Comparison of ENCODE assay signal across 8 cellular contexts in the genomic region with DNA sequence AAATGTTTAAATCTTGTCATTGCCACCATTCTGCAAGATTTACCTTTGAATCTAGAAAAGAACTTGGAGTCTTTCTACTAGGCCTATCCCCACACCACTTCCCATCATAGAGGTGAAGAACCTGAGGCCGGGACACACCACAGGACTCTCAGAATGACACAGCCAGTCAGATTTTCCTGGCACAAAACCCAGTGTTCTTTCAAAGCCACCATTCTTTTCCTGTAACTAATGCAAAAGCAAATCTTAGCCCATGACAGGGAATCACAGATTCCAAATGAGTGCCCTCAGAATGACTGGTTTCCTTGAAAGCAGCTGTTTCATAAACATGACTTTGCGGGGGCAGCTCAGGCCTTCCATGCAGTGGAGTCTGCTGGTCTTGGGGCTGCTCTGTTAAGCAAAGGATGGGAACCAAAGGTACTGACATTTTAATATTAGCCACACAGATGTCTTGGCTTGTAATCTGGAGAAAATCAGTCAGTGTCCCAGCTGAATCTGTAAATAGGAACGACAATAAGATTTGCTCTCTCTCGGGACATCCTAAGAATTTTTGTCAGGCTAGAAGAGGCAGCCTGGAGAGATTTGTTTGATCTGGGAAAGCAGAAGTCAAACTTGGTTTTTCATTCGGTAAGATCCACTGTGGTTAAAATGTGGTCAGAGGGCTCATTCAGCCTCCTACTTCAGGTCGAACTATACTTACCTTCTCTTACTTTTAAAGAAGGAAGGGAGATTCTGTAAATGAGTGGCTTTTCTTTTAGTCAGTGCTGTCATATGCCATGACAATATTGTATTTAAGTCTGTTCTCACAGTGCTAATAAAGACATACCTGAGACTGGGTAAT.
DNase-seq lines count a peak whose midpoint lies in the region; ATAC-seq and TF ChIP-seq lines count a peak whose summit lies in the region.

No MANE protein-coding gene starts in this region.

- peak overlapping the region; percentile 90 to 95 for H3K27ac Mint-ChIP-seq in activated naive CD4-positive, alpha-beta T cell treated with anti-CD3 and anti-CD28 coated beads, Interleukin-2, amount 50 U/mL, for 72 hours
- H3K27ac Mint-ChIP-seq in activated naive CD8-positive, alpha-beta T cell treated with anti-CD3 and anti-CD28 coated beads, Interleukin-2, amount 10 ng/mL, durations not matched to agents 7 days and 5 days, result no peak overlapping the region
- H3K27ac Mint-ChIP-seq in stimulated activated memory B cell treated with anti-CD40 and anti-IgM and Interleukin-4, amounts not matched to agents 10 μg/mL and 1 μg/mL and 100 μg/mL, for 72 hours, result peak overlapping the region; percentile 73
- H3K27ac Mint-ChIP-seq in effector memory CD8-positive, alpha-beta T cell, result no peak overlapping the region

- DNase-seq in activated naive CD4-positive, alpha-beta T cell treated with anti-CD3 and anti-CD28 coated beads, Interleukin-2, amount 50 U/mL, for 72 hours (ENCODE audit: low spot score in 2 of 2), result peak; percentile 71 to 77
- DNase-seq in activated naive CD4-positive, alpha-beta T cell treated with anti-CD3 and anti-CD28 coated beads, Interleukin-2, amount 50 U/mL, for 16 hours, result no peak
- DNase-seq in activated naive CD8-positive, alpha-beta T cell treated with anti-CD3 and anti-CD28 coated beads, Interleukin-2, amount 10 ng/mL, durations not matched to agents 7 days and 5 days, result no peak
- DNase-seq in A673 (ENCODE audit: low spot score) (no peak), left lung (no peak)
- no peak for DNase-seq in effector memory CD8-positive, alpha-beta T cell

- H3K36me3 Mint-ChIP-seq in activated naive CD4-positive, alpha-beta T cell treated with anti-CD3 and anti-CD28 coated beads, Interleukin-2, amount 50 U/mL, for 72 hours, result peaks cover 4 to 44% of the 10 kb centered on the region in 2 donors
- no peaks in the 10 kb centered on the region for H3K36me3 Mint-ChIP-seq in activated naive CD8-positive, alpha-beta T cell treated with anti-CD3 and anti-CD28 coated beads, Interleukin-2, amount 10 ng/mL, durations not matched to agents 7 days and 5 days
- H3K36me3 Mint-ChIP-seq in stimulated activated memory B cell treated with anti-CD40 and anti-IgM and Interleukin-4, amounts not matched to agents 10 μg/mL and 1 μg/mL and 100 μg/mL, for 72 hours, result no peaks in the 10 kb centered on the region
- H3K36me3 Mint-ChIP-seq in effector memory CD8-positive, alpha-beta T cell (ENCODE audit: insufficient read depth), result no peaks in the 10 kb centered on the region

- H3K4me3 ChIP-seq in A673 (ENCODE audit: low read depth, low read length, poor library complexity, severe bottlenecking) (no peak overlapping the region), left lung (no peak overlapping the region)

- H3K9me3 ChIP-seq in A673 (ENCODE audit: low read depth, low read length, poor library complexity, severe bottlenecking) (no peaks in the 10 kb centered on the region), left lung (no peaks in the 10 kb centered on the region)

- H3K27me3 Mint-ChIP-seq in activated naive CD8-positive, alpha-beta T cell treated with anti-CD3 and anti-CD28 coated beads, Interleukin-2, amount 10 ng/mL, durations not matched to agents 7 days and 5 days, result peaks cover 29% of the 10 kb centered on the region
- no peaks in the 10 kb centered on the region for H3K27me3 Mint-ChIP-seq in stimulated activated memory B cell treated with anti-CD40 and anti-IgM and Interleukin-4, amounts not matched to agents 10 μg/mL and 1 μg/mL and 100 μg/mL, for 72 hours
- H3K27me3 Mint-ChIP-seq in effector memory CD8-positive, alpha-beta T cell, result peaks cover 7 to 17% of the 10 kb centered on the region in 2 donors

- peak; percentile 77 to 81 for ATAC-seq in activated naive CD4-positive, alpha-beta T cell treated with anti-CD3 and anti-CD28 coated beads, Interleukin-2, amount 50 U/mL, for 72 hours
- ATAC-seq in HG03139 (IDR thresholded peaks at IDR 0.05; ENCODE audit: unreplicated experiment), result peak; percentile 68
- ATAC-seq in activated naive CD8-positive, alpha-beta T cell treated with anti-CD3 and anti-CD28 coated beads, Interleukin-2, amount 10 ng/mL, durations not matched to agents 7 days and 5 days (ENCODE audit: low read depth), result peak; percentile 47
- peak; percentile 91 for ATAC-seq in stimulated activated memory B cell treated with anti-CD40 and anti-IgM and Interleukin-4, amounts not matched to agents 10 μg/mL and 1 μg/mL and 100 μg/mL, for 72 hours
- ATAC-seq in effector memory CD8-positive, alpha-beta T cell (replicated peaks), result no peak
- no peak for ATAC-seq in left lung

- H3K36me3 ChIP-seq in A673 (ENCODE audit: insufficient read depth, low read length, poor library complexity, severe bottlenecking) (no peaks in the 10 kb centered on the region), left lung (no peaks in the 10 kb centered on the region)

- H3K4me1 ChIP-seq in A673 (ENCODE audit: insufficient read depth, low read length, poor library complexity, severe bottlenecking), result no peaks in the 10 kb centered on the region
- no peaks in the 10 kb centered on the region for H3K4me1 ChIP-seq in left lung

- intact Hi-C loops in A673 (cut with micrococcal nuclease; ENCODE audit: unreplicated experiment) (no loop called here), left lung (cut with DNase I) (no loop called here)

- peaks cover 9% of the 10 kb centered on the region for H3K4me1 Mint-ChIP-seq in activated naive CD8-positive, alpha-beta T cell treated with anti-CD3 and anti-CD28 coated beads, Interleukin-2, amount 10 ng/mL, durations not matched to agents 7 days and 5 days
- H3K4me1 Mint-ChIP-seq in stimulated activated memory B cell treated with anti-CD40 and anti-IgM and Interleukin-4, amounts not matched to agents 10 μg/mL and 1 μg/mL and 100 μg/mL, for 72 hours, result peaks cover 20% of the 10 kb centered on the region
- H3K4me1 Mint-ChIP-seq in effector memory CD8-positive, alpha-beta T cell (ENCODE audit: low read depth in 2 of 2), result no peaks in the 10 kb centered on the region

- peaks cover 0 to 17% of the 10 kb centered on the region in 2 donors for H3K9me3 Mint-ChIP-seq in activated naive CD4-positive, alpha-beta T cell treated with anti-CD3 and anti-CD28 coated beads, Interleukin-2, amount 50 U/mL, for 72 hours
- H3K9me3 Mint-ChIP-seq in activated naive CD8-positive, alpha-beta T cell treated with anti-CD3 and anti-CD28 coated beads, Interleukin-2, amount 10 ng/mL, durations not matched to agents 7 days and 5 days, result no peaks in the 10 kb centered on the region
- no peaks in the 10 kb centered on the region for H3K9me3 Mint-ChIP-seq in stimulated activated memory B cell treated with anti-CD40 and anti-IgM and Interleukin-4, amounts not matched to agents 10 μg/mL and 1 μg/mL and 100 μg/mL, for 72 hours
- H3K9me3 Mint-ChIP-seq in effector memory CD8-positive, alpha-beta T cell, result no peaks in the 10 kb centered on the region

- no peak for TF ChIP-seq CTCF in A673 (conservative IDR thresholded peaks at IDR 0.05; ENCODE audit: low read depth, low read length)
- TF ChIP-seq CTCF in left lung (IDR thresholded peaks at IDR 0.05), result no peak

- BruUV-seq in A673 (replicated peaks; lab: Mats Ljungman, UMichigan), result no TSS peak

- CTCF ChIA-PET in A673 (lab: Charles Lee), result no interaction called here

- POLR2A ChIA-PET in activated naive CD8-positive, alpha-beta T cell treated with anti-CD3 and anti-CD28 coated beads, Interleukin-2, amount 10 ng/mL, durations not matched to agents 7 days and 5 days (lab: Charles Lee), result no interaction called here
- POLR2A ChIA-PET in A673 (lab: Charles Lee; ENCODE audit: low non-redundant PET), result no interaction called here

- no peaks in the 10 kb centered on the region for H3K27me3 ChIP-seq in A673 (replicated peaks; ENCODE audit: insufficient read depth, low read depth, low read length, poor library complexity)
- no peaks in the 10 kb centered on the region for H3K27me3 ChIP-seq in left lung

- peak overlapping the region; percentile 1 for H3K4me3 Mint-ChIP-seq in activated naive CD8-positive, alpha-beta T cell treated with anti-CD3 and anti-CD28 coated beads, Interleukin-2, amount 10 ng/mL, durations not matched to agents 7 days and 5 days
- H3K4me3 Mint-ChIP-seq in stimulated activated memory B cell treated with anti-CD40 and anti-IgM and Interleukin-4, amounts not matched to agents 10 μg/mL and 1 μg/mL and 100 μg/mL, for 72 hours, result peak overlapping the region; percentile 25
- H3K4me3 Mint-ChIP-seq in effector memory CD8-positive, alpha-beta T cell, result no peak overlapping the region

- H3K27ac ChIP-seq in A673 (ENCODE audit: low read depth, low read length, poor library complexity, severe bottlenecking) (no peak overlapping the region), left lung (no peak overlapping the region)

Comparison
In these comparisons a context has a peak if more than half of its experiments do, and no peak if none do; other contexts are left out.
1. DNase-seq: peak in activated naive CD4-positive, alpha-beta T cell treated with anti-CD3 and anti-CD28 coated beads, Interleukin-2, amount 50 U/mL, for 72 hours (2 of 2); none in activated naive CD4-positive, alpha-beta T cell treated with anti-CD3 and anti-CD28 coated beads, Interleukin-2, amount 50 U/mL, for 16 hours (single experiment), activated naive CD8-positive, alpha-beta T cell treated with anti-CD3 and anti-CD28 coated beads, Interleukin-2, amount 10 ng/mL, durations not matched to agents 7 days and 5 days (single experiment), A673 (single experiment), effector memory CD8-positive, alpha-beta T cell (0 of 3) and left lung (0 of 2).
2. ATAC-seq: peak in activated naive CD4-positive, alpha-beta T cell treated with anti-CD3 and anti-CD28 coated beads, Interleukin-2, amount 50 U/mL, for 72 hours (2 of 2), HG03139 (single experiment), activated naive CD8-positive, alpha-beta T cell treated with anti-CD3 and anti-CD28 coated beads, Interleukin-2, amount 10 ng/mL, durations not matched to agents 7 days and 5 days (single experiment) and stimulated activated memory B cell treated with anti-CD40 and anti-IgM and Interleukin-4, amounts not matched to agents 10 μg/mL and 1 μg/mL and 100 μg/mL, for 72 hours (single experiment); none in effector memory CD8-positive, alpha-beta T cell (single experiment) and left lung (single experiment).
3. H3K27ac Mint-ChIP-seq: peak in activated naive CD4-positive, alpha-beta T cell treated with anti-CD3 and anti-CD28 coated beads, Interleukin-2, amount 50 U/mL, for 72 hours (2 of 2) and stimulated activated memory B cell treated with anti-CD40 and anti-IgM and Interleukin-4, amounts not matched to agents 10 μg/mL and 1 μg/mL and 100 μg/mL, for 72 hours (single experiment); none in activated naive CD8-positive, alpha-beta T cell treated with anti-CD3 and anti-CD28 coated beads, Interleukin-2, amount 10 ng/mL, durations not matched to agents 7 days and 5 days (single experiment) and effector memory CD8-positive, alpha-beta T cell (0 of 2).
4. H3K4me3 Mint-ChIP-seq: peak in activated naive CD8-positive, alpha-beta T cell treated with anti-CD3 and anti-CD28 coated beads, Interleukin-2, amount 10 ng/mL, durations not matched to agents 7 days and 5 days (single experiment) and stimulated activated memory B cell treated with anti-CD40 and anti-IgM and Interleukin-4, amounts not matched to agents 10 μg/mL and 1 μg/mL and 100 μg/mL, for 72 hours (single experiment); none in effector memory CD8-positive, alpha-beta T cell (0 of 2).